In the genomic region with DNA sequence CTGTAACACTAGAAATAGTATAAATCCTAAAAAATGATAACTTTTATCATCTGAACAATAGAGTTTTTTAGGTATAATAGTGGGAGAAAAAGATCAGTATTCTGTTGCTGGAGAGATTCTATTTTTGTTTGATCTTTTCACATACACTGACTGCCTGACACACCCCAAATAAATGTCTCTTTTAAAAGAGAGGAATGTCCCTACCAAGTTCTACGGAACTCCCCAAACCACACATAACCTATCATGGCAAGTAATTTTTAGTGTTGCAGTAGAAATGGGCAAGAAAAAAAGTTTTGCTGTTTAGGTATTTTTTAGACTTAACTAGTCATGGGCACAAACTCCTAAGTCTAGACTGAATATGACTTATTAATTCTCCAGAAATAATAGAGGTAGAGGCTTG, we compare ENCODE assay signal across 25 cellular contexts.
"Had no signal": no experiment of that assay in that cellular context is flagged by ENCODE, and none has a peak within 500 bp of the region (broad histone marks: within the 10 kb centered on the region; RNA-seq: fewer than 3 reads in every experiment).

No MANE protein-coding gene starts in this region.

- H3K4me1 Mint-ChIP-seq: activated CD4-positive, alpha-beta memory T cell treated with anti-CD3 and anti-CD28 coated beads, Interleukin-2, amount 10 ng/mL, durations not matched to agents 7 days and 5 days; activated CD4-positive, alpha-beta T cell treated with anti-CD3 and anti-CD28 coated beads for 36 hours; activated naive CD4-positive, alpha-beta T cell treated with anti-CD3 and anti-CD28 coated beads, Interleukin-2, amount 10 ng/mL, durations not matched to agents 7 days and 5 days; activated naive CD8-positive, alpha-beta T cell treated with anti-CD3 and anti-CD28 coated beads for 36 hours had no signal

- H3K27me3 ChIP-seq: body of pancreas, Peyer's patch had no signal

- ATAC-seq: activated CD4-positive, alpha-beta T cell treated with anti-CD3 and anti-CD28 coated beads for 36 hours; body of pancreas had no signal

- H3K9me3 Mint-ChIP-seq: activated CD4-positive, alpha-beta memory T cell treated with anti-CD3 and anti-CD28 coated beads, Interleukin-2, amount 10 ng/mL, durations not matched to agents 7 days and 5 days; activated naive CD8-positive, alpha-beta T cell treated with anti-CD3 and anti-CD28 coated beads for 36 hours had no signal

- H3K4me3 ChIP-seq: body of pancreas, Peyer's patch had no signal

- H3K36me3 ChIP-seq: Peyer's patch, WERI-Rb-1 had no signal

- H3K27ac ChIP-seq: body of pancreas, Peyer's patch, RWPE1, WERI-Rb-1 had no signal

- H3K9me3 ChIP-seq: body of pancreas, Peyer's patch had no signal

- H3K4me1 ChIP-seq: body of pancreas, Peyer's patch had no signal

- H3K27me3 Mint-ChIP-seq: activated CD4-positive, alpha-beta memory T cell treated with anti-CD3 and anti-CD28 coated beads, Interleukin-2, amount 10 ng/mL, durations not matched to agents 7 days and 5 days; activated CD4-positive, alpha-beta T cell treated with anti-CD3 and anti-CD28 coated beads for 36 hours; activated naive CD4-positive, alpha-beta T cell treated with anti-CD3 and anti-CD28 coated beads, Interleukin-2, amount 10 ng/mL, durations not matched to agents 7 days and 5 days; activated naive CD8-positive, alpha-beta T cell treated with anti-CD3 and anti-CD28 coated beads for 36 hours had no signal

- H3K27ac Mint-ChIP-seq: activated CD4-positive, alpha-beta memory T cell treated with anti-CD3 and anti-CD28 coated beads, Interleukin-2, amount 10 ng/mL, durations not matched to agents 7 days and 5 days; activated CD4-positive, alpha-beta T cell treated with anti-CD3 and anti-CD28 coated beads for 36 hours; activated naive CD4-positive, alpha-beta T cell treated with anti-CD3 and anti-CD28 coated beads, Interleukin-2, amount 10 ng/mL, durations not matched to agents 7 days and 5 days; activated naive CD8-positive, alpha-beta T cell treated with anti-CD3 and anti-CD28 coated beads for 36 hours; activated T-helper 2 cell treated with anti-CD3 and anti-CD28 coated beads, Interferon-gamma antibody, Interleukin-2, Interleukin-4, amounts not matched to agents 10 μg/mL and 5 μg/mL and 100 μg/mL, durations not matched to agents 14 hours and 24 hours and 36 hours had no signal

- H3K4me3 Mint-ChIP-seq: activated CD4-positive, alpha-beta memory T cell treated with anti-CD3 and anti-CD28 coated beads, Interleukin-2, amount 10 ng/mL, durations not matched to agents 7 days and 5 days; activated CD4-positive, alpha-beta T cell treated with anti-CD3 and anti-CD28 coated beads for 36 hours; activated naive CD4-positive, alpha-beta T cell treated with anti-CD3 and anti-CD28 coated beads, Interleukin-2, amount 10 ng/mL, durations not matched to agents 7 days and 5 days; activated naive CD8-positive, alpha-beta T cell treated with anti-CD3 and anti-CD28 coated beads for 36 hours had no signal

- DNase-seq: activated CD4-positive, alpha-beta memory T cell treated with anti-CD3 and anti-CD28 coated beads, Interleukin-2, amount 10 ng/mL, durations not matched to agents 7 days and 5 days; activated CD4-positive, alpha-beta T cell treated with anti-CD3 and anti-CD28 coated beads for 36 hours; activated CD4-positive, alpha-beta T cell treated with anti-CD3 and anti-CD28 coated beads, Interleukin-2, amount 50 U/mL, for 1 hour; activated gamma-delta T cell treated with Interleukin-2 at 50 U/mL for 16 hours; activated naive CD4-positive, alpha-beta T cell treated with anti-CD3 and anti-CD28 coated beads, Interleukin-2, amount 10 ng/mL, durations not matched to agents 7 days and 5 days; activated naive CD8-positive, alpha-beta T cell treated with anti-CD3 and anti-CD28 coated beads for 36 hours; activated T-cell treated with anti-CD3 and anti-CD28 coated beads for 4 hours; activated T-cell treated with anti-CD3 and anti-CD28 coated beads, Interleukin-2, amount 50 U/mL, for 48 hours; body of pancreas; central memory CD4-positive, alpha-beta T cell; Kasumi-1; KBM-7; NCI-H1092; NCI-H1417; NCI-H2029; NCI-H2107; NCI-H2171 treated with DMSO at 0.1 percent for 48 hours; NCI-H526; NCI-H774; Peyer's patch; SHP77 treated with DMSO at 0.1 percent for 48 hours; T-helper 1 cell; WERI-Rb-1 had no signal

- H3K36me3 Mint-ChIP-seq: activated naive CD4-positive, alpha-beta T cell treated with anti-CD3 and anti-CD28 coated beads, Interleukin-2, amount 10 ng/mL, durations not matched to agents 7 days and 5 days; activated naive CD8-positive, alpha-beta T cell treated with anti-CD3 and anti-CD28 coated beads for 36 hours had no signal
